In genomic region chr5:51387854-51388320, GRCh38 we compare ENCODE assay signal across 14 cellular contexts. TPM values are rescaled to one million over a fixed set of nuclear protein-coding genes. Genes with fewer than 3 reads are reported as not detected.
DNase-seq lines count a peak whose midpoint lies in the region; ATAC-seq and TF ChIP-seq lines count a peak whose summit lies in the region.
"Had no signal": no experiment of that assay in that cellular context is flagged by ENCODE, and none has a peak within 500 bp of the region (broad histone marks: within the 10 kb centered on the region; RNA-seq: fewer than 3 reads in every experiment).

No MANE protein-coding gene starts in this region.

- H3K4me3 ChIP-seq in H7 (ENCODE audit: insufficient read depth, low read depth, low read length) (peak overlapping the region; percentile 38), mammary epithelial cell (replicated peaks in 1 of 3; ENCODE audit: insufficient read depth in 1 of 3, low read depth in 2 of 3, low read length in 3 of 3) (no peak overlapping the region), neural cell (ENCODE audit: low read length) (peak overlapping the region; percentile 82), psoas muscle (no peak overlapping the region)

- DNase-seq in H7 = peak; percentile 74
- DNase-seq in NCI-H146 (lab: John Stamatoyannopoulos, UW) = peak; percentile 70
- DNase-seq in mammary epithelial cell = no peak
- DNase-seq in psoas muscle = no peak
- DNase-seq in mucosa of gallbladder (ENCODE audit: low spot score) = no peak
- DNase-seq in natural killer cell treated with Interleukin-12 subunit alpha and Interleukin-12 subunit beta and Interleukin-15 and Interleukin-18, amount 100 ng/mL, for 72 hours (ENCODE audit: low spot score) = no peak
- DNase-seq: activated CD8-positive, alpha-beta T cell treated with anti-CD3 and anti-CD28 coated beads, Interleukin-2, amount 10 ng/mL, durations not matched to agents 7 days and 5 days; activated gamma-delta T cell treated with Interleukin-2 at 50 U/mL for 16 hours; CD8-positive, alpha-beta memory T cell; midbrain; stimulated activated CD4-positive, alpha-beta T cell treated with anti-CD3 and anti-CD28 coated beads, Interleukin-2, amount 100 ng/mL, for 24 hours; stimulated activated naive CD4-positive, alpha-beta T cell had no signal

- H3K27ac ChIP-seq in mammary epithelial cell (ENCODE audit: insufficient read depth, low read depth, low read length) (no peak overlapping the region), neural cell (ENCODE audit: low read length) (peak overlapping the region; percentile 7), psoas muscle (no peak overlapping the region)

- no peak overlapping the region for H2AFZ ChIP-seq in mammary epithelial cell (ENCODE audit: low read depth, low read length)
- H2AFZ ChIP-seq in neural cell (ENCODE audit: low read depth, low read length) = no peak overlapping the region

- H3K9ac ChIP-seq in mammary epithelial cell (ENCODE audit: insufficient read depth, low read length) (no peak overlapping the region), neural cell (ENCODE audit: low read length) (peak overlapping the region; percentile 61)

- H3K79me2 ChIP-seq in mammary epithelial cell (ENCODE audit: insufficient read depth, low read length) (no peaks in the 10 kb centered on the region), neural cell (replicated peaks; ENCODE audit: insufficient read depth, low read length) (peaks cover 96% of the 10 kb centered on the region)

- no peaks in the 10 kb centered on the region for H3K4me1 Mint-ChIP-seq in natural killer cell treated with Interleukin-12 subunit alpha and Interleukin-12 subunit beta and Interleukin-15 and Interleukin-18, amount 100 ng/mL, for 72 hours (ENCODE audit: low read depth in 2 of 2)

- no peaks in the 10 kb centered on the region for H3K9me2 ChIP-seq in neural cell (ENCODE audit: insufficient read depth, low read length)

- intact Hi-C loops in mammary epithelial cell (cut with micrococcal nuclease) = loop anchor here (10.0 kb wide), 1 partner anchor 177 kb away; no protein-coding TSS in a partner anchor
- intact Hi-C loops in psoas muscle (cut with DNase I) = no loop called here

- peaks cover 47 to 74% of the 10 kb centered on the region in 2 donors for H3K27me3 Mint-ChIP-seq in natural killer cell treated with Interleukin-12 subunit alpha and Interleukin-12 subunit beta and Interleukin-15 and Interleukin-18, amount 100 ng/mL, for 72 hours

- in situ Hi-C loops in mammary epithelial cell (cut with MboI; ENCODE audit: low sequenced_read_pairs in 2 of 2) = no loop called here

- H3K4me2 ChIP-seq in mammary epithelial cell (ENCODE audit: insufficient read depth, low read depth, low read length) (peak overlapping the region; percentile 28), neural cell (ENCODE audit: low read length) (peak overlapping the region; percentile 71)

- ATAC-seq in psoas muscle (no peak), HG03520 (IDR thresholded peaks at IDR 0.05; ENCODE audit: unreplicated experiment) (no peak)
- no peak for ATAC-seq in natural killer cell treated with Interleukin-12 subunit alpha and Interleukin-12 subunit beta and Interleukin-15 and Interleukin-18, amount 100 ng/mL, for 72 hours
- ATAC-seq: activated CD8-positive, alpha-beta T cell treated with anti-CD3 and anti-CD28 coated beads, Interleukin-2, amount 10 ng/mL, durations not matched to agents 7 days and 5 days had no signal

- H3K9me3 ChIP-seq in mammary epithelial cell (replicated peaks; ENCODE audit: insufficient read depth, low read length) (no peaks in the 10 kb centered on the region), neural cell (ENCODE audit: low read length) (no peaks in the 10 kb centered on the region), psoas muscle (no peaks in the 10 kb centered on the region)

- peaks cover 11% of the 10 kb centered on the region for H3K9me3 Mint-ChIP-seq in natural killer cell treated with Interleukin-12 subunit alpha and Interleukin-12 subunit beta and Interleukin-15 and Interleukin-18, amount 100 ng/mL, for 72 hours

- H3K4me1 ChIP-seq in mammary epithelial cell (ENCODE audit: insufficient read depth, low read length) = peaks cover 13% of the 10 kb centered on the region
- no peaks in the 10 kb centered on the region for H3K4me1 ChIP-seq in psoas muscle

- WGBS in mammary epithelial cell (ENCODE audit: low coverage, missing lambda C conversion rate) = 4% methylated on average over 9 of the region's 10 CpGs
- WGBS in psoas muscle, 3 donors = 37 to 56% (median 51%) methylated on average over 10 of the region's 10 CpGs

- TF ChIP-seq RAD21 in neural cell (conservative IDR thresholded peaks at IDR 0.05) = no peak

- CTCF ChIA-PET in mammary epithelial cell (lab: Charles Lee; ENCODE audit: low non-redundant PET) = no interaction called here

- no peak for TF ChIP-seq CTCF in mammary epithelial cell (conservative IDR thresholded peaks at IDR 0.05 in 1 of 2, IDR thresholded peaks at IDR 0.05 in 1 of 2; ENCODE audit: extremely low read depth in 1 of 2, insufficient read depth in 1 of 2, low read depth in 1 of 2, low read length in 2 of 2)
- TF ChIP-seq CTCF in neural cell (IDR thresholded peaks at IDR 0.05; ENCODE audit: poor library complexity, severe bottlenecking) = no peak
- no peak for TF ChIP-seq CTCF in psoas muscle (IDR thresholded peaks at IDR 0.05)

- no peak overlapping the region for H3K27ac Mint-ChIP-seq in natural killer cell treated with Interleukin-12 subunit alpha and Interleukin-12 subunit beta and Interleukin-15 and Interleukin-18, amount 100 ng/mL, for 72 hours
- H3K27ac Mint-ChIP-seq: activated CD8-positive, alpha-beta T cell treated with anti-CD3 and anti-CD28 coated beads, Interleukin-2, amount 10 ng/mL, durations not matched to agents 7 days and 5 days; CD8-positive, alpha-beta memory T cell had no signal

- dilution Hi-C loops in mammary epithelial cell (cut with HindIII; ENCODE audit: low sequenced_read_pairs) = no loop called here

- no peaks in the 10 kb centered on the region for H3K36me3 Mint-ChIP-seq in natural killer cell treated with Interleukin-12 subunit alpha and Interleukin-12 subunit beta and Interleukin-15 and Interleukin-18, amount 100 ng/mL, for 72 hours
- H3K36me3 Mint-ChIP-seq: CD8-positive, alpha-beta memory T cell had no signal

- H4K20me1 ChIP-seq in mammary epithelial cell (ENCODE audit: insufficient read depth, low read length) (no peaks in the 10 kb centered on the region), neural cell (ENCODE audit: insufficient read depth) (peaks cover 2% of the 10 kb centered on the region)

- no peaks in the 10 kb centered on the region for H3K36me3 ChIP-seq in H7 (replicated peaks; ENCODE audit: control insufficient read depth, insufficient read depth, low read length)
- no peaks in the 10 kb centered on the region for H3K36me3 ChIP-seq in mammary epithelial cell (ENCODE audit: insufficient read depth, low read length)
- H3K36me3 ChIP-seq in neural cell (ENCODE audit: insufficient read depth, low read length) = no peaks in the 10 kb centered on the region
- no peaks in the 10 kb centered on the region for H3K36me3 ChIP-seq in psoas muscle (ENCODE audit: insufficient read depth in 1 of 2, low read depth in 1 of 2)

- no peak for TF ChIP-seq EP300 in neural cell (conservative IDR thresholded peaks at IDR 0.05; ENCODE audit: poor library complexity, severe bottlenecking)

- no TSS peak for BruUV-seq in mammary epithelial cell (replicated peaks; lab: Mats Ljungman, UMichigan)

- H3F3A ChIP-seq in neural cell (ENCODE audit: insufficient read depth, low read length, poor library complexity, severe bottlenecking) = no peaks in the 10 kb centered on the region

- H3K4me3 Mint-ChIP-seq in natural killer cell treated with Interleukin-12 subunit alpha and Interleukin-12 subunit beta and Interleukin-15 and Interleukin-18, amount 100 ng/mL, for 72 hours = no peak overlapping the region
- H3K4me3 Mint-ChIP-seq: activated CD8-positive, alpha-beta T cell treated with anti-CD3 and anti-CD28 coated beads, Interleukin-2, amount 10 ng/mL, durations not matched to agents 7 days and 5 days; CD8-positive, alpha-beta memory T cell had no signal

- H3K27me3 ChIP-seq in H7 (ENCODE audit: control insufficient read depth, insufficient read depth, low read length) (peaks cover 97% of the 10 kb centered on the region), mammary epithelial cell (ENCODE audit: insufficient read depth, low read length) (peaks cover 79% of the 10 kb centered on the region), neural cell (ENCODE audit: insufficient read depth, low read depth, low read length) (peaks cover 91% of the 10 kb centered on the region), psoas muscle (ENCODE audit: insufficient read depth in 3 of 3, low read length in 2 of 3) (peaks cover 16 to 71% (median 23%) of the 10 kb centered on the region in 3 donors)

TF ChIP-seq in neural cell, 6 proteins besides CTCF, POLR2A, EP300 and RAD21 (continues in another document):
- TF ChIP-seq EZH2 (IDR thresholded peaks at IDR 0.05; ENCODE audit: borderline replicate concordance, insufficient read depth, low read length, poor library complexity, severe bottlenecking) (no peak), POLR2AphosphoS5 (IDR thresholded peaks at IDR 0.05) (no peak), TAF1 (IDR thresholded peaks at IDR 0.05; ENCODE audit: low read depth) (no peak), MXI1 (conservative IDR thresholded peaks at IDR 0.05; ENCODE audit: poor library complexity, severe bottlenecking) (no peak)

RNA-seq across cellular contexts. Expression of gene ISL1, which starts 4.6 kb away (rescaled TPM):
- total RNA-seq in H7 (2014; rRNA removed; shearing (Covaris generic)) = 0.07 and 0.10 TPM in 2 replicates
- total RNA-seq in mammary epithelial cell (under 1 TPM in 1 of 2 donors, not detected in 1; 0.28 TPM), psoas muscle (not detected), mucosa of gallbladder (not detected)
- polyA plus RNA-seq in mammary epithelial cell (not detected), neural cell (27.6 and 33.6 TPM in 2 replicates), psoas muscle (under 1 TPM; 0.01 to 0.07 (median 0.03) TPM)
- polyA minus RNA-seq in mammary epithelial cell (not detected), neural cell (47.5 and 49.4 TPM in 2 replicates)
- total RNA-seq in natural killer cell treated with Interleukin-12 subunit alpha and Interleukin-12 subunit beta and Interleukin-15 and Interleukin-18, amount 100 ng/mL, for 72 hours = not detected
- total RNA-seq: activated CD8-positive, alpha-beta T cell treated with anti-CD3 and anti-CD28 coated beads, Interleukin-2, amount 10 ng/mL, durations not matched to agents 7 days and 5 days; CD8-positive, alpha-beta memory T cell had no signal
- polyA plus RNA-seq: CD8-positive, alpha-beta memory T cell had no signal

Comparison
In these comparisons a context has a peak if more than half of its experiments do, and no peak if none do; other contexts are left out.
1. DNase-seq: peak in H7 (single experiment) and NCI-H146 (single experiment); none in mammary epithelial cell (single experiment), psoas muscle (0 of 2), mucosa of gallbladder (single experiment) and natural killer cell treated with Interleukin-12 subunit alpha and Interleukin-12 subunit beta and Interleukin-15 and Interleukin-18, amount 100 ng/mL, for 72 hours (single experiment).
2. H3K4me3 ChIP-seq: peak in H7 (single experiment) and neural cell (single experiment); none in mammary epithelial cell (0 of 3) and psoas muscle (single experiment).